Comparison of ENCODE assay signal across 15 cellular contexts in genomic region chr1:111131693-111132092, GRCh38.
DNase-seq lines count a peak whose midpoint lies in the region; ATAC-seq and TF ChIP-seq lines count a peak whose summit lies in the region.
"Had no signal": no experiment of that assay in that cellular context is flagged by ENCODE, and none has a peak within 500 bp of the region (broad histone marks: within the 10 kb centered on the region; RNA-seq: fewer than 3 reads in every experiment).

No MANE protein-coding gene starts in this region.

- H3K27ac Mint-ChIP-seq in activated T-cell treated with anti-CD3 and anti-CD28 coated beads, Interleukin-2, amount 50 U/mL, for 24 hours, result peak overlapping the region; percentile 3
- H3K27ac Mint-ChIP-seq in central memory CD8-positive, alpha-beta T cell (ENCODE audit: low read depth), result peak overlapping the region; percentile 42

- no peaks in the 10 kb centered on the region for H4K20me1 ChIP-seq in OCI-LY3 (ENCODE audit: insufficient read depth, low read length)
- H4K20me1 ChIP-seq: BLaER1 had no signal

- no peak for ATAC-seq in central memory CD8-positive, alpha-beta T cell (replicated peaks; ENCODE audit: extremely low read depth, poor library complexity, severe bottlenecking)
- ATAC-seq in GM21717 (IDR thresholded peaks at IDR 0.05; ENCODE audit: unreplicated experiment), result no peak
- no peak for ATAC-seq in HG02885 (IDR thresholded peaks at IDR 0.05; ENCODE audit: poor library complexity, unreplicated experiment)

- peaks cover 41% of the 10 kb centered on the region for H3K4me1 Mint-ChIP-seq in activated T-cell treated with anti-CD3 and anti-CD28 coated beads, Interleukin-2, amount 50 U/mL, for 24 hours (ENCODE audit: low read depth)
- H3K4me1 Mint-ChIP-seq in central memory CD8-positive, alpha-beta T cell, result peaks cover 27% of the 10 kb centered on the region

- no peak overlapping the region for H3K4me3 Mint-ChIP-seq in activated T-cell treated with anti-CD3 and anti-CD28 coated beads, Interleukin-2, amount 50 U/mL, for 24 hours
- no peak overlapping the region for H3K4me3 Mint-ChIP-seq in central memory CD8-positive, alpha-beta T cell

- peaks cover 83% of the 10 kb centered on the region for H3K4me1 ChIP-seq in OCI-LY3 (ENCODE audit: low read length)

- no peak overlapping the region for H3K4me3 ChIP-seq in OCI-LY3 (ENCODE audit: low read length)
- H3K4me3 ChIP-seq: BLaER1, PC-9 had no signal

- peaks cover 16% of the 10 kb centered on the region for H3K36me3 ChIP-seq in OCI-LY3 (replicated peaks; ENCODE audit: low read depth, low read length)

- H3K27ac ChIP-seq in OCI-LY3 (ENCODE audit: low read length), result peak overlapping the region; percentile 80
- H3K27ac ChIP-seq: BLaER1, PC-9 had no signal

- no peaks in the 10 kb centered on the region for H3K27me3 ChIP-seq in OCI-LY3 (ENCODE audit: low read depth, low read length)
- H3K27me3 ChIP-seq: BLaER1 had no signal

- DNase-seq in activated T-cell treated with anti-CD3 and anti-CD28 coated beads, Interleukin-2, amount 50 U/mL, for 24 hours, result no peak
- DNase-seq in activated T-cell treated with anti-CD3 and anti-CD28 coated beads, Interleukin-2, amount 50 U/mL, for 48 hours, result no peak
- no peak for DNase-seq in central memory CD8-positive, alpha-beta T cell (ENCODE audit: low spot score in 2 of 2)
- DNase-seq in NCI-H2171 treated with DMSO at 0.1 percent for 48 hours (lab: John Stamatoyannopoulos, UW), result no peak
- no peak for DNase-seq in DMS53 treated with DMSO at 0.1 percent for 48 hours (lab: John Stamatoyannopoulos, UW; ENCODE audit: unreplicated experiment)
- DNase-seq: 8988T, H7, NCI-H1417, NCI-H187 treated with DMSO at 0.1 percent for 48 hours, NCI-H446, PC-9 had no signal

- peaks cover 6% of the 10 kb centered on the region for H3K79me2 ChIP-seq in OCI-LY3 (ENCODE audit: low read length)

- H3K9me3 ChIP-seq in OCI-LY3 (ENCODE audit: insufficient read depth, low read length), result no peaks in the 10 kb centered on the region
- H3K9me3 ChIP-seq: BLaER1 had no signal

- TF ChIP-seq CTCF in OCI-LY3 (IDR thresholded peaks at IDR 0.05; ENCODE audit: low read depth, low read length), result no peak

- no peak overlapping the region for H2AFZ ChIP-seq in OCI-LY3 (ENCODE audit: low read depth, low read length)
- H2AFZ ChIP-seq: PC-9 had no signal

- H3K9me3 Mint-ChIP-seq in activated T-cell treated with anti-CD3 and anti-CD28 coated beads, Interleukin-2, amount 50 U/mL, for 24 hours, result no peaks in the 10 kb centered on the region
- H3K9me3 Mint-ChIP-seq in central memory CD8-positive, alpha-beta T cell, result no peaks in the 10 kb centered on the region

- H3K4me2 ChIP-seq in OCI-LY3 (ENCODE audit: low read length), result peak overlapping the region; percentile 26
- H3K4me2 ChIP-seq: BLaER1, PC-9 had no signal

- peaks cover 77% of the 10 kb centered on the region for H3K36me3 Mint-ChIP-seq in activated T-cell treated with anti-CD3 and anti-CD28 coated beads, Interleukin-2, amount 50 U/mL, for 24 hours (ENCODE audit: low read depth)
- H3K36me3 Mint-ChIP-seq in central memory CD8-positive, alpha-beta T cell (ENCODE audit: insufficient read depth), result peaks cover 32% of the 10 kb centered on the region

- H3K9ac ChIP-seq in OCI-LY3 (ENCODE audit: low read length), result peak overlapping the region; percentile 19; the same call in 1 of the 2 replicates
- H3K9ac ChIP-seq: BLaER1 had no signal

- H3K27me3 Mint-ChIP-seq in activated T-cell treated with anti-CD3 and anti-CD28 coated beads, Interleukin-2, amount 50 U/mL, for 24 hours, result no peaks in the 10 kb centered on the region
- no peaks in the 10 kb centered on the region for H3K27me3 Mint-ChIP-seq in central memory CD8-positive, alpha-beta T cell
